ENCODE assay signal across 8 cellular contexts in the genomic region with DNA sequence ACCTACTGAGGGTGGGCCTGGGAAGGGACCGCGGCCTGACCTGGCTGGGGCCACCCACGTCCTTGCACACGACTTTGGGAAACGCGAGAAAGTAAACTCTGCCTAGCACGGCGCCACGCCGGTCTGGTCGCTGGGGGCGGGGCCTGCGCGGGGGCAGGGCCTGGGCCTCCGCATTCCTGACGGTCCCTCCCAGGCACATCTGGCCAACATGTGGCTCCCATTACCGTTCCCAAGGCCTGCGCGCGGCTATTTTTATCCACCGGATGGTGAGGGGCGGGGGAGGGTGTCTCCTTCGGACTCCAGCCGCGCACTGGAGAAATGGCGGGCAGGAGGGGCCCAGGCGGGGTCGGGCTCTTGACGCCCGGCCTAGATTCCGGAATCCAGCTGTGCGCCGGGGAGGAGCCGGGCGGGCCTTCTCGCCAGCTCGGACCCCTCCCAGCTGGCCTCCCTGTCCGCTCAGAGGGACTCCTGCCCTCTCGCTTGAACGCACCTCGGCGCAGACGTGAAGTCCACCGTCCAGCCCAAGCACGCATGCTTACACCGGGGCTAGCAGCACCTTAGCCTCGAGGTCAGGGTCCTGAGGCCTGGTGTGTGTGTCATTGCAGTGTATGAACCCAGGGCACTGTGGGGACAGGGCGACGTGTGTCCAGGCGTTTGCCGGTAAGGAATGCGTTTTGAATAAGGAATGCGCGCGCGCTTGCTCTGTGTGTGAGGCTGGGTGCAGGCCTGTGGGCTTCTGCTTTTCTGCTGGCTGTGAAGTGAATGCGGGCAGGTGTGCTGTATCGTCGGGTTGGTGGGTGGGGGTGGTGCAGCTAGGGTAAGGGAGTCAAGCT. TPM values are rescaled to one million over a fixed set of nuclear protein-coding genes. Genes with fewer than 3 reads are reported as not detected.
A peak's percentile ranks its signal among the peaks of the same experiment; 100 is the strongest.
DNase-seq lines count a peak whose midpoint lies in the region; ATAC-seq and TF ChIP-seq lines count a peak whose summit lies in the region.

No MANE protein-coding gene starts in this region.

- H3K27me3 Mint-ChIP-seq in activated naive CD4-positive, alpha-beta T cell treated with anti-CD3 and anti-CD28 coated beads, Interleukin-2, amount 10 ng/mL, durations not matched to agents 7 days and 5 days, result peaks cover 48% of the 10 kb centered on the region

- H3K27ac ChIP-seq in left ventricle myocardium inferior (replicated peaks), result peak overlapping the region; percentile 95

- peaks cover 46% of the 10 kb centered on the region for H3K4me1 ChIP-seq in left ventricle myocardium inferior

- no peaks in the 10 kb centered on the region for H3K9me3 Mint-ChIP-seq in activated naive CD4-positive, alpha-beta T cell treated with anti-CD3 and anti-CD28 coated beads, Interleukin-2, amount 10 ng/mL, durations not matched to agents 7 days and 5 days

- no peaks in the 10 kb centered on the region for H3K27me3 ChIP-seq in left ventricle myocardium inferior (ENCODE audit: low read depth)

- H3K4me3 ChIP-seq in left ventricle myocardium inferior, result peak overlapping the region; percentile 83

- peak; percentile 88 for ATAC-seq in sciatic nerve
- no peak for ATAC-seq in GM19035 (IDR thresholded peaks at IDR 0.05; ENCODE audit: unreplicated experiment)
- no peak for ATAC-seq in GM19324 (IDR thresholded peaks at IDR 0.05; ENCODE audit: low FRiP score, unreplicated experiment)

- DNase-seq in activated CD8-positive, alpha-beta memory T cell treated with anti-CD3 and anti-CD28 coated beads for 24 hours, result peak; percentile 74
- no peak for DNase-seq in activated CD8-positive, alpha-beta memory T cell treated with anti-CD3 and anti-CD28 coated beads, Interleukin-2, amount 50 U/mL, for 4 hours
- DNase-seq in activated naive CD4-positive, alpha-beta T cell treated with anti-CD3 and anti-CD28 coated beads, Interleukin-2, amount 10 ng/mL, durations not matched to agents 7 days and 5 days, result peak; percentile 45
- DNase-seq in left ventricle myocardium inferior (peak; percentile 86), sciatic nerve (ENCODE audit: low spot score) (peak; percentile 90), NCI-H2107 (lab: John Stamatoyannopoulos, UW) (no peak)

- no peak for TF ChIP-seq CTCF in left ventricle myocardium inferior (IDR thresholded peaks at IDR 0.05; ENCODE audit: borderline replicate concordance)

- CTCF ChIA-PET in activated naive CD4-positive, alpha-beta T cell treated with anti-CD3 and anti-CD28 coated beads, Interleukin-2, amount 10 ng/mL, durations not matched to agents 7 days and 5 days (lab: Charles Lee), result interaction anchor here (1.5 kb wide), 2 partner anchors 15 to 66 kb away, joined by 3 read pairs; a partner anchor contains a TSS

- H3K36me3 Mint-ChIP-seq in activated naive CD4-positive, alpha-beta T cell treated with anti-CD3 and anti-CD28 coated beads, Interleukin-2, amount 10 ng/mL, durations not matched to agents 7 days and 5 days, result peaks cover 7% of the 10 kb centered on the region

- H3K4me3 Mint-ChIP-seq in activated naive CD4-positive, alpha-beta T cell treated with anti-CD3 and anti-CD28 coated beads, Interleukin-2, amount 10 ng/mL, durations not matched to agents 7 days and 5 days, result peak overlapping the region; percentile 38

- peaks cover 29% of the 10 kb centered on the region for H3K4me1 Mint-ChIP-seq in activated naive CD4-positive, alpha-beta T cell treated with anti-CD3 and anti-CD28 coated beads, Interleukin-2, amount 10 ng/mL, durations not matched to agents 7 days and 5 days

- no peaks in the 10 kb centered on the region for H3K9me3 ChIP-seq in left ventricle myocardium inferior (replicated peaks)

- H3K27ac Mint-ChIP-seq in activated naive CD4-positive, alpha-beta T cell treated with anti-CD3 and anti-CD28 coated beads, Interleukin-2, amount 10 ng/mL, durations not matched to agents 7 days and 5 days, result no peak overlapping the region

- no peaks in the 10 kb centered on the region for H3K36me3 ChIP-seq in left ventricle myocardium inferior

- intact Hi-C loops in left ventricle myocardium inferior (cut with micrococcal nuclease) (no loop called here), sciatic nerve (cut with DNase I) (no loop called here)

RNA-seq across cellular contexts. Expression of a gene that starts 2.1 kb away (rescaled TPM):
- total RNA-seq in left ventricle myocardium inferior, result 10.6 TPM
- 36.4 TPM for total RNA-seq in sciatic nerve

RNA-seq across cellular contexts. Expression of a gene that starts 15.2 kb away (rescaled TPM):
- total RNA-seq in left ventricle myocardium inferior (1.9 TPM), sciatic nerve (9.8 TPM)

Comparison
In these comparisons a context has a peak if more than half of its experiments do, and no peak if none do; other contexts are left out.
1. DNase-seq: peak in activated CD8-positive, alpha-beta memory T cell treated with anti-CD3 and anti-CD28 coated beads for 24 hours (single experiment), activated naive CD4-positive, alpha-beta T cell treated with anti-CD3 and anti-CD28 coated beads, Interleukin-2, amount 10 ng/mL, durations not matched to agents 7 days and 5 days (single experiment), left ventricle myocardium inferior (single experiment) and sciatic nerve (single experiment); none in activated CD8-positive, alpha-beta memory T cell treated with anti-CD3 and anti-CD28 coated beads, Interleukin-2, amount 50 U/mL, for 4 hours (single experiment) and NCI-H2107 (single experiment).